1 cellular context compared by ENCODE assay signal in genomic region chr12:43453761-43454160, GRCh38.
TF ChIP-seq lines count a peak whose summit lies in the region.

No MANE protein-coding gene starts in this region.

TF ChIP-seq in GM12878, 131 proteins besides CTCF, POLR2A, EP300 and RAD21 (continued from another document):
- TF ChIP-seq PRDM15 (CRISPR knock-in tag; IDR thresholded peaks at IDR 0.05) (no peak), ZNF274 (IDR thresholded peaks at IDR 0.05; ENCODE audit: insufficient read depth, insufficient read length) (no peak), CBX5 (IDR thresholded peaks at IDR 0.05; ENCODE audit: low read depth) (no peak), EGR1 (IDR thresholded peaks at IDR 0.05; ENCODE audit: borderline replicate concordance in 1 of 2, low read depth in 2 of 2, low read length in 2 of 2) (no peak)
- TF ChIP-seq, protein P1, sequence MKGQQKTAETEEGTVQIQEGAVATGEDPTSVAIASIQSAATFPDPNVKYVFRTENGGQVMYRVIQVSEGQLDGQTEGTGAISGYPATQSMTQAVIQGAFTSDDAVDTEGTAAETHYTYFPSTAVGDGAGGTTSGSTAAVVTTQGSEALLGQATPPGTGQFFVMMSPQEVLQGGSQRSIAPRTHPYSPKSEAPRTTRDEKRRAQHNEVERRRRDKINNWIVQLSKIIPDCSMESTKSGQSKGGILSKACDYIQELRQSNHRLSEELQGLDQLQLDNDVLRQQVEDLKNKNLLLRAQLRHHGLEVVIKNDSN (IDR thresholded peaks at IDR 0.05; ENCODE audit: borderline replicate concordance, extremely low read length, insufficient read depth, low read depth, low read length): no peak
- TF ChIP-seq, protein P2, sequence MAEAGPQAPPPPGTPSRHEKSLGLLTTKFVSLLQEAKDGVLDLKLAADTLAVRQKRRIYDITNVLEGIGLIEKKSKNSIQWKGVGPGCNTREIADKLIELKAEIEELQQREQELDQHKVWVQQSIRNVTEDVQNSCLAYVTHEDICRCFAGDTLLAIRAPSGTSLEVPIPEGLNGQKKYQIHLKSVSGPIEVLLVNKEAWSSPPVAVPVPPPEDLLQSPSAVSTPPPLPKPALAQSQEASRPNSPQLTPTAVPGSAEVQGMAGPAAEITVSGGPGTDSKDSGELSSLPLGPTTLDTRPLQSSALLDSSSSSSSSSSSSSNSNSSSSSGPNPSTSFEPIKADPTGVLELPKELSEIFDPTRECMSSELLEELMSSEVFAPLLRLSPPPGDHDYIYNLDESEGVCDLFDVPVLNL (IDR thresholded peaks at IDR 0.05; ENCODE audit: low read depth, low read length): no peak
- TF ChIP-seq, protein P3, sequence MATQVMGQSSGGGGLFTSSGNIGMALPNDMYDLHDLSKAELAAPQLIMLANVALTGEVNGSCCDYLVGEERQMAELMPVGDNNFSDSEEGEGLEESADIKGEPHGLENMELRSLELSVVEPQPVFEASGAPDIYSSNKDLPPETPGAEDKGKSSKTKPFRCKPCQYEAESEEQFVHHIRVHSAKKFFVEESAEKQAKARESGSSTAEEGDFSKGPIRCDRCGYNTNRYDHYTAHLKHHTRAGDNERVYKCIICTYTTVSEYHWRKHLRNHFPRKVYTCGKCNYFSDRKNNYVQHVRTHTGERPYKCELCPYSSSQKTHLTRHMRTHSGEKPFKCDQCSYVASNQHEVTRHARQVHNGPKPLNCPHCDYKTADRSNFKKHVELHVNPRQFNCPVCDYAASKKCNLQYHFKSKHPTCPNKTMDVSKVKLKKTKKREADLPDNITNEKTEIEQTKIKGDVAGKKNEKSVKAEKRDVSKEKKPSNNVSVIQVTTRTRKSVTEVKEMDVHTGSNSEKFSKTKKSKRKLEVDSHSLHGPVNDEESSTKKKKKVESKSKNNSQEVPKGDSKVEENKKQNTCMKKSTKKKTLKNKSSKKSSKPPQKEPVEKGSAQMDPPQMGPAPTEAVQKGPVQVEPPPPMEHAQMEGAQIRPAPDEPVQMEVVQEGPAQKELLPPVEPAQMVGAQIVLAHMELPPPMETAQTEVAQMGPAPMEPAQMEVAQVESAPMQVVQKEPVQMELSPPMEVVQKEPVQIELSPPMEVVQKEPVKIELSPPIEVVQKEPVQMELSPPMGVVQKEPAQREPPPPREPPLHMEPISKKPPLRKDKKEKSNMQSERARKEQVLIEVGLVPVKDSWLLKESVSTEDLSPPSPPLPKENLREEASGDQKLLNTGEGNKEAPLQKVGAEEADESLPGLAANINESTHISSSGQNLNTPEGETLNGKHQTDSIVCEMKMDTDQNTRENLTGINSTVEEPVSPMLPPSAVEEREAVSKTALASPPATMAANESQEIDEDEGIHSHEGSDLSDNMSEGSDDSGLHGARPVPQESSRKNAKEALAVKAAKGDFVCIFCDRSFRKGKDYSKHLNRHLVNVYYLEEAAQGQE (IDR thresholded peaks at IDR 0.05; ENCODE audit: low read depth, low read length): no peak
